ENCODE assay signal across 8 cellular contexts in genomic region chr10:27742926-27743735, GRCh38. TPM values are rescaled to one million over a fixed set of nuclear protein-coding genes. Genes with fewer than 3 reads are reported as not detected.
DNase-seq lines count a peak whose midpoint lies in the region; ATAC-seq and TF ChIP-seq lines count a peak whose summit lies in the region.

No MANE protein-coding gene starts in this region.

- H3K27ac ChIP-seq in HEK293 (ENCODE audit: extremely low read depth, low read depth, low read length), result peak overlapping the region; percentile 97
- H3K27ac ChIP-seq in muscle layer of duodenum (ENCODE audit: low read length), result no peak overlapping the region
- peak overlapping the region; percentile 83 to 87 (median 85) for H3K27ac ChIP-seq in transverse colon

- POLR2A ChIA-PET in HEK293 (lab: Yijun Ruan, JAX), result no interaction called here
- POLR2A ChIA-PET in activated CD4-positive, alpha-beta T cell treated with anti-CD3 and anti-CD28 coated beads, Interleukin-2, amount 10 ng/mL, durations not matched to agents 7 days and 5 days (lab: Charles Lee), result no interaction called here

- CTCF ChIA-PET in HEK293 (lab: Yijun Ruan, JAX), result interaction anchor here (0.7 to 1.4 kb wide), 3 partner anchors 9 to 1229 kb away, joined by 3 to 4 read pairs (median 3); no protein-coding TSS in a partner anchor
- CTCF ChIA-PET in activated CD4-positive, alpha-beta T cell treated with anti-CD3 and anti-CD28 coated beads, Interleukin-2, amount 10 ng/mL, durations not matched to agents 7 days and 5 days (lab: Charles Lee), result interaction anchor here (1.1 to 1.7 kb wide), 3 partner anchors 239 to 640 kb away, joined by 3 to 6 read pairs (median 4); partner anchors contain the start of gene RAB18

- in situ Hi-C loops in transverse colon (cut with MboI; ENCODE audit: low pct_ligation_motif_present in 1 of 4, low pct_unique_long_range_greater_than_20kb in 1 of 4, low sequenced_read_pairs in 3 of 4), result loop anchor here (25.0 kb wide), 2 partner anchors 444 to 644 kb away; no protein-coding TSS in a partner anchor

- H3K4me1 Mint-ChIP-seq in activated CD4-positive, alpha-beta T cell treated with anti-CD3 and anti-CD28 coated beads, Interleukin-2, amount 10 ng/mL, durations not matched to agents 7 days and 5 days, result peaks cover 33% of the 10 kb centered on the region
- peaks cover 23% of the 10 kb centered on the region for H3K4me1 Mint-ChIP-seq in endothelial cell (ENCODE audit: unreplicated experiment)

- no peaks in the 10 kb centered on the region for H3K9me3 Mint-ChIP-seq in activated CD4-positive, alpha-beta T cell treated with anti-CD3 and anti-CD28 coated beads, Interleukin-2, amount 10 ng/mL, durations not matched to agents 7 days and 5 days
- H3K9me3 Mint-ChIP-seq in endothelial cell (ENCODE audit: unreplicated experiment), result no peaks in the 10 kb centered on the region

- WGBS in transverse colon (ENCODE audit: low coverage in 1 of 2), 2 donors, result 9% methylated on average over 48 of the region's 67 CpGs; no CpG with 5 or more reads in 1 of the 2 donors

- H3K36me3 Mint-ChIP-seq in activated CD4-positive, alpha-beta T cell treated with anti-CD3 and anti-CD28 coated beads, Interleukin-2, amount 10 ng/mL, durations not matched to agents 7 days and 5 days (ENCODE audit: low read depth), result no peaks in the 10 kb centered on the region
- H3K36me3 Mint-ChIP-seq in endothelial cell (ENCODE audit: low read depth, unreplicated experiment), result peaks cover 4% of the 10 kb centered on the region

- H3K9me3 ChIP-seq in HEK293 (ENCODE audit: control insufficient read depth, insufficient read depth, low read depth, low read length) (no peaks in the 10 kb centered on the region), muscle layer of duodenum (ENCODE audit: control insufficient read depth in 1 of 2, low read length in 2 of 2) (no peaks in the 10 kb centered on the region), transverse colon (no peaks in the 10 kb centered on the region)

- no peak for TF ChIP-seq EP300 in transverse colon (IDR thresholded peaks at IDR 0.05; ENCODE audit: low read depth)

- H3K27ac Mint-ChIP-seq in activated CD4-positive, alpha-beta T cell treated with anti-CD3 and anti-CD28 coated beads, Interleukin-2, amount 10 ng/mL, durations not matched to agents 7 days and 5 days, result peak overlapping the region; percentile 66
- no peak overlapping the region for H3K27ac Mint-ChIP-seq in endothelial cell (ENCODE audit: unreplicated experiment)

- H3K4me3 Mint-ChIP-seq in activated CD4-positive, alpha-beta T cell treated with anti-CD3 and anti-CD28 coated beads, Interleukin-2, amount 10 ng/mL, durations not matched to agents 7 days and 5 days, result peak overlapping the region; percentile 58
- peak overlapping the region; percentile 86 for H3K4me3 Mint-ChIP-seq in endothelial cell (ENCODE audit: unreplicated experiment)

- intact Hi-C loops in transverse colon (cut with DNase I; ENCODE audit: low total_unique reads), result loop anchor here (10.0 kb wide), 2 partner anchors 432 to 652 kb away; no protein-coding TSS in a partner anchor

- H3K4me1 ChIP-seq in HEK293 (ENCODE audit: control insufficient read depth, insufficient read depth, low read length) (peaks cover 7% of the 10 kb centered on the region), muscle layer of duodenum (ENCODE audit: control insufficient read depth in 1 of 2, insufficient read depth in 2 of 2, low read length in 2 of 2) (peaks cover 10 to 52% of the 10 kb centered on the region in 2 donors), transverse colon (peaks cover 0 to 52% (median 43%) of the 10 kb centered on the region in 4 donors)

- H3K27me3 ChIP-seq in muscle layer of duodenum (ENCODE audit: low read depth, low read length) (peaks cover 43% of the 10 kb centered on the region), transverse colon (peaks cover 89% of the 10 kb centered on the region)

- peaks cover 65% of the 10 kb centered on the region for H3K27me3 Mint-ChIP-seq in activated CD4-positive, alpha-beta T cell treated with anti-CD3 and anti-CD28 coated beads, Interleukin-2, amount 10 ng/mL, durations not matched to agents 7 days and 5 days
- peaks cover 26% of the 10 kb centered on the region for H3K27me3 Mint-ChIP-seq in endothelial cell (ENCODE audit: unreplicated experiment)

- DNase-seq in activated CD4-positive, alpha-beta T cell treated with anti-CD3 and anti-CD28 coated beads, Interleukin-2, amount 10 ng/mL, durations not matched to agents 7 days and 5 days, result peak; percentile 21
- DNase-seq in endothelial cell (ENCODE audit: low spot score), result peak; percentile 35
- peak; percentile 17 for DNase-seq in transverse colon
- no peak for DNase-seq in epidermal melanocyte (ENCODE audit: insufficient read length, low spot score)
- no peak for DNase-seq in putamen (ENCODE audit: low spot score)

- H3K36me3 ChIP-seq in HEK293 (ENCODE audit: control insufficient read depth in 2 of 2, insufficient read depth in 1 of 2, low read length in 2 of 2) (peaks cover 0 to 22% of the 10 kb centered on the region in 2 experiments; a peak in 1 of 3 replicates), muscle layer of duodenum (ENCODE audit: control insufficient read depth in 1 of 2, insufficient read depth in 2 of 2, low read length in 2 of 2) (peaks cover 0 to 5% of the 10 kb centered on the region in 2 donors), transverse colon (no peaks in the 10 kb centered on the region)

- peak overlapping the region; percentile 23 for H3K4me3 ChIP-seq in HEK293 (ENCODE audit: low read depth, low read length)
- peak overlapping the region; percentile 58 to 84 for H3K4me3 ChIP-seq in muscle layer of duodenum (ENCODE audit: low read depth in 1 of 2, low read length in 2 of 2)
- H3K4me3 ChIP-seq in transverse colon, result peak overlapping the region; percentile 39 to 95 (median 60)

- no peak for ATAC-seq in HG03442 (IDR thresholded peaks at IDR 0.05; ENCODE audit: unreplicated experiment)

- TF ChIP-seq CTCF in HEK293 (tag by site-specific recombination; IDR thresholded peaks at IDR 0.05) (no peak), endothelial cell (IDR thresholded peaks at IDR 0.05; ENCODE audit: unreplicated experiment) (no peak), transverse colon (IDR thresholded peaks at IDR 0.05) (no peak)

- TF ChIP-seq POLR2A in transverse colon (IDR thresholded peaks at IDR 0.05), result no peak

TF ChIP-seq in HEK293, 187 proteins besides CTCF, POLR2A, EP300 and RAD21 (continues in another document):
- TF ChIP-seq REST (tag by site-specific recombination; IDR thresholded peaks at IDR 0.05), result no peak
- TF ChIP-seq MYNN (tag by site-specific recombination; IDR thresholded peaks at IDR 0.05; ENCODE audit: borderline replicate concordance), result no peak
- TF ChIP-seq PRDM4 (tag by site-specific recombination; IDR thresholded peaks at IDR 0.05), result no peak
- no peak for TF ChIP-seq TCF7L2 (IDR thresholded peaks at IDR 0.05; ENCODE audit: borderline replicate concordance, low read depth, low read length)
- no peak for TF ChIP-seq ZBTB17 (tag by site-specific recombination; IDR thresholded peaks at IDR 0.05)
- TF ChIP-seq ZSCAN16 (tag by site-specific recombination; IDR thresholded peaks at IDR 0.05), result no peak

RNA-seq across cellular contexts. Expression of gene MKX, which starts 2.5 kb away (rescaled TPM):
- total RNA-seq in activated CD4-positive, alpha-beta T cell treated with anti-CD3 and anti-CD28 coated beads, Interleukin-2, amount 10 ng/mL, durations not matched to agents 7 days and 5 days, result under 1 TPM in 1 of 2 experiments, not detected in 1; 0.04 TPM
- total RNA-seq in endothelial cell (ENCODE audit: unreplicated experiment) (0.80 TPM), transverse colon (1 to 10 TPM in 1 of 4 donors, under 1 TPM in 1, not detected in 2; 0.82 to 2.4 TPM)

Comparison
In these comparisons a context has a peak if more than half of its experiments do, and no peak if none do; other contexts are left out.
1. DNase-seq: peak in activated CD4-positive, alpha-beta T cell treated with anti-CD3 and anti-CD28 coated beads, Interleukin-2, amount 10 ng/mL, durations not matched to agents 7 days and 5 days (single experiment), endothelial cell (single experiment) and transverse colon (single experiment); none in epidermal melanocyte (single experiment) and putamen (single experiment).
2. Peak in every context shown above with its lines, with median percentiles within 50 percentile points of each other: H3K4me3 ChIP-seq.